7 cellular contexts compared by ENCODE assay signal in the genomic region with DNA sequence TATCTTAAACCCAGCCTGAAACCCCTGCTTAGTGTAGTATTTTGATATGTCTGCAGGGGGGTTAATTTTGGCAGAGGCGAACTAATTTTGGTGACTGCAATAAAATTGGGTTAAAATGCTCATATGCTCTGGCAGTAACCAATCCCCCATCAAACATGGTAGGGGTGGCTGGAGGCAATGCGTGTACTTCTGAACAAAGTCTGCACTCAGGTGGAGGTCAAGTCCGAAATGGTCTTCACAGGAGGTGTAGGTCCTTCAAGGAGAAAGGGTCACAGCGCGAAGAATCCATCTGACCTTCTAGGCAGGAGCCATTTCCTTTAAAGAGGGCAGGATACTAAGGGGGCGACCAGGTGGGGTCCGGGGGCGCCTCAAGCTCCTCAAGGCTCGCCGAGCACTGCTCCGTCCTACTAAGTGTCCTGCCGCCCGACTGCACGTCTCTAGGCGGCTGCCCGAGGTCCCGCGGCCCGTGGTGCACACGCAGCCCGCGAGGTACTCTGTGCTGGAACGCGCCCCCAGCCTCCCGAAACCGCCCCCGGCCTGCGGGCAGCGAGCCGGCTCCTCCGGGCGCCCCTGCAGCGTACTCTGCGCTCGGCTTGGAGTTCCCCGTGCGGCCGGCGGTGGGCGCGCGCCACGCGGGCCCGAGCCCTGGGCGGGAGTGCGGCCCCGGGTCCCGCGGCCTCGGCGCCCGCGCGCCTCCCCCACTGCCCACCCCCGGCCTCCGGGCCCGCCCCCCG. TPM values are rescaled to one million over a fixed set of nuclear protein-coding genes. Genes with fewer than 3 reads are reported as not detected.
A peak's percentile ranks its signal among the peaks of the same experiment; 100 is the strongest.
DNase-seq lines count a peak whose midpoint lies in the region; ATAC-seq and TF ChIP-seq lines count a peak whose summit lies in the region.

No MANE protein-coding gene starts in this region.

- H3K4me3 ChIP-seq in KMS-11 (IDR thresholded peaks at IDR 0.05; ENCODE audit: insufficient read depth, low read depth, low read length) = no peak overlapping the region
- peak overlapping the region; percentile 36 to 83 (median 76) for H3K4me3 ChIP-seq in transverse colon

- TF ChIP-seq POLR2A in erythroblast (IDR thresholded peaks at IDR 0.05; ENCODE audit: low read length) (no peak), transverse colon (IDR thresholded peaks at IDR 0.05) (no peak)

- ATAC-seq in GM19023 (IDR thresholded peaks at IDR 0.05; ENCODE audit: unreplicated experiment) (peak; percentile 51), HG03039 (IDR thresholded peaks at IDR 0.05; ENCODE audit: unreplicated experiment) (no peak)

- in situ Hi-C loops in transverse colon (cut with MboI; ENCODE audit: low pct_ligation_motif_present in 1 of 4, low pct_unique_long_range_greater_than_20kb in 1 of 4, low sequenced_read_pairs in 3 of 4) = loop anchor here in 3 of 4 donors (25.0 kb wide), 2 partner anchors 320 to 420 kb away; no protein-coding TSS in a partner anchor

- H3K36me3 Mint-ChIP-seq in activated CD4-positive, alpha-beta memory T cell treated with anti-CD3 and anti-CD28 coated beads, Interleukin-2, amount 10 ng/mL, durations not matched to agents 7 days and 5 days (ENCODE audit: low read depth) = no peaks in the 10 kb centered on the region
- no peaks in the 10 kb centered on the region for H3K36me3 Mint-ChIP-seq in nephron progenitor cell (ENCODE audit: low read depth)

- CTCF ChIA-PET in activated CD4-positive, alpha-beta memory T cell treated with anti-CD3 and anti-CD28 coated beads, Interleukin-2, amount 10 ng/mL, durations not matched to agents 7 days and 5 days (lab: Charles Lee) = interaction anchor here (0.7 to 2.0 kb wide), 36 partner anchors 8 to 870 kb away, joined by 3 to 11 read pairs (median 4); no protein-coding TSS in a partner anchor

- no peak overlapping the region for H3K27ac Mint-ChIP-seq in activated CD4-positive, alpha-beta memory T cell treated with anti-CD3 and anti-CD28 coated beads, Interleukin-2, amount 10 ng/mL, durations not matched to agents 7 days and 5 days
- no peak overlapping the region for H3K27ac Mint-ChIP-seq in nephron progenitor cell

- H3K4me1 ChIP-seq in KMS-11 (ENCODE audit: low read depth, poor library complexity, severe bottlenecking) (no peaks in the 10 kb centered on the region), transverse colon (peaks cover 26 to 53% (median 38%) of the 10 kb centered on the region in 4 donors)

- peaks cover 60% of the 10 kb centered on the region for H3K27me3 Mint-ChIP-seq in activated CD4-positive, alpha-beta memory T cell treated with anti-CD3 and anti-CD28 coated beads, Interleukin-2, amount 10 ng/mL, durations not matched to agents 7 days and 5 days
- H3K27me3 Mint-ChIP-seq in nephron progenitor cell (ENCODE audit: low read depth, poor library complexity) = peaks cover 73% of the 10 kb centered on the region

- H3K4me3 Mint-ChIP-seq in activated CD4-positive, alpha-beta memory T cell treated with anti-CD3 and anti-CD28 coated beads, Interleukin-2, amount 10 ng/mL, durations not matched to agents 7 days and 5 days = peak overlapping the region; percentile 71
- H3K4me3 Mint-ChIP-seq in nephron progenitor cell = peak overlapping the region; percentile 89

- no peaks in the 10 kb centered on the region for H4K20me1 ChIP-seq in KMS-11 (ENCODE audit: insufficient read depth)

- peak overlapping the region; percentile 36; the same call in 1 of the 2 replicates for H3K4me2 ChIP-seq in KMS-11

- no peak overlapping the region; the same call in 1 of the 2 replicates for H3K9ac ChIP-seq in KMS-11

- no peaks in the 10 kb centered on the region for H3K9me3 ChIP-seq in transverse colon

- TF ChIP-seq EP300 in transverse colon (IDR thresholded peaks at IDR 0.05; ENCODE audit: low read depth) = no peak

- H2AFZ ChIP-seq in KMS-11 (ENCODE audit: low read depth) = peak overlapping the region; percentile 67; the same call in 1 of the 2 replicates

- H3K27me3 ChIP-seq in KMS-11 (ENCODE audit: insufficient read depth, low read depth) (peaks cover 4% of the 10 kb centered on the region; the same call in 1 of the 2 replicates), transverse colon (no peaks in the 10 kb centered on the region)

- TF ChIP-seq CTCF in KMS-11 (conservative IDR thresholded peaks at IDR 0.05; ENCODE audit: low read depth, low read length) (no peak), nephron progenitor cell (IDR thresholded peaks at IDR 0.05) (no peak), transverse colon (IDR thresholded peaks at IDR 0.05) (peak in 4 of 5 experiments; percentile 28 to 39 (median 34))

- WGBS in transverse colon (ENCODE audit: low coverage in 1 of 2), 2 donors = 20 to 40% methylated on average over 1 to 11 of the region's 59 CpGs

- DNase-seq in activated CD4-positive, alpha-beta memory T cell treated with anti-CD3 and anti-CD28 coated beads, Interleukin-2, amount 10 ng/mL, durations not matched to agents 7 days and 5 days = peak; percentile 43
- DNase-seq in erythroblast (lab: John Stamatoyannopoulos, UW) (peak; percentile 41 to 44), nephron progenitor cell (peak; percentile 76), transverse colon (peak; percentile 53)

- no peaks in the 10 kb centered on the region for H3K9me3 Mint-ChIP-seq in activated CD4-positive, alpha-beta memory T cell treated with anti-CD3 and anti-CD28 coated beads, Interleukin-2, amount 10 ng/mL, durations not matched to agents 7 days and 5 days
- H3K9me3 Mint-ChIP-seq in nephron progenitor cell = no peaks in the 10 kb centered on the region

- H3K4me1 Mint-ChIP-seq in activated CD4-positive, alpha-beta memory T cell treated with anti-CD3 and anti-CD28 coated beads, Interleukin-2, amount 10 ng/mL, durations not matched to agents 7 days and 5 days = peaks cover 20% of the 10 kb centered on the region
- H3K4me1 Mint-ChIP-seq in nephron progenitor cell = peaks cover 27% of the 10 kb centered on the region

- no peaks in the 10 kb centered on the region for H3K79me2 ChIP-seq in KMS-11 (ENCODE audit: insufficient read depth, low read depth)

- H3K27ac ChIP-seq in KMS-11 = no peak overlapping the region
- H3K27ac ChIP-seq in transverse colon = peak overlapping the region; percentile 90 to 92 (median 91)

- POLR2A ChIA-PET in activated CD4-positive, alpha-beta memory T cell treated with anti-CD3 and anti-CD28 coated beads, Interleukin-2, amount 10 ng/mL, durations not matched to agents 7 days and 5 days (lab: Charles Lee) = interaction anchor here (0.6 to 1.6 kb wide), 3 partner anchors 49 to 160 kb away, joined by 3 to 9 read pairs (median 6); no protein-coding TSS in a partner anchor

- intact Hi-C loops in transverse colon (cut with DNase I; ENCODE audit: low total_unique reads) = loop anchor here (2.0 to 5.0 kb wide), 2 partner anchors 314 to 415 kb away; no protein-coding TSS in a partner anchor

- H3K36me3 ChIP-seq in KMS-11 (ENCODE audit: insufficient read depth) (no peaks in the 10 kb centered on the region), transverse colon (no peaks in the 10 kb centered on the region)

RNA-seq across cellular contexts. Expression of a gene that starts 1.7 kb away (rescaled TPM):
- 10 to 100 TPM; 19.1 to 22.4 TPM for total RNA-seq in activated CD4-positive, alpha-beta memory T cell treated with anti-CD3 and anti-CD28 coated beads, Interleukin-2, amount 10 ng/mL, durations not matched to agents 7 days and 5 days
- 100 to 1,000 TPM in 1 of 4 donors, 10 to 100 TPM in 3; 34.8 to 277 (median 60.6) TPM for total RNA-seq in transverse colon

Comparison
In these comparisons a context has a peak if more than half of its experiments do, and no peak if none do; other contexts are left out.
1. CTCF ChIP-seq: peak in transverse colon (4 of 5); none in KMS-11 (single experiment) and nephron progenitor cell (single experiment).
2. Peak in every context shown above with its lines, with median percentiles within 50 percentile points of each other: DNase-seq.